Comparison of ENCODE assay signal across 1 cellular context in genomic region chr19:46606681-46607440, GRCh38.
TF ChIP-seq lines count a peak whose summit lies in the region.

No MANE protein-coding gene starts in this region.

TF ChIP-seq in IMR-90, 13 proteins besides CTCF, POLR2A, EP300 and RAD21:
- no peak for TF ChIP-seq MAFK (IDR thresholded peaks at IDR 0.05; ENCODE audit: low read depth, low read length)
- TF ChIP-seq NFE2L2 (IDR thresholded peaks at IDR 0.05; ENCODE audit: low read depth, low read length), result no peak
- TF ChIP-seq MXI1 (IDR thresholded peaks at IDR 0.05; ENCODE audit: borderline replicate concordance, low read depth, low read length), result no peak
- TF ChIP-seq RFX5 (IDR thresholded peaks at IDR 0.05; ENCODE audit: low read depth, low read length), result no peak
- TF ChIP-seq CHD1 (IDR thresholded peaks at IDR 0.05; ENCODE audit: low read depth, low read length), result no peak
- no peak for TF ChIP-seq USF2 (IDR thresholded peaks at IDR 0.05; ENCODE audit: low read depth, low read length)
